25 cellular contexts compared by ENCODE assay signal in the genomic region with DNA sequence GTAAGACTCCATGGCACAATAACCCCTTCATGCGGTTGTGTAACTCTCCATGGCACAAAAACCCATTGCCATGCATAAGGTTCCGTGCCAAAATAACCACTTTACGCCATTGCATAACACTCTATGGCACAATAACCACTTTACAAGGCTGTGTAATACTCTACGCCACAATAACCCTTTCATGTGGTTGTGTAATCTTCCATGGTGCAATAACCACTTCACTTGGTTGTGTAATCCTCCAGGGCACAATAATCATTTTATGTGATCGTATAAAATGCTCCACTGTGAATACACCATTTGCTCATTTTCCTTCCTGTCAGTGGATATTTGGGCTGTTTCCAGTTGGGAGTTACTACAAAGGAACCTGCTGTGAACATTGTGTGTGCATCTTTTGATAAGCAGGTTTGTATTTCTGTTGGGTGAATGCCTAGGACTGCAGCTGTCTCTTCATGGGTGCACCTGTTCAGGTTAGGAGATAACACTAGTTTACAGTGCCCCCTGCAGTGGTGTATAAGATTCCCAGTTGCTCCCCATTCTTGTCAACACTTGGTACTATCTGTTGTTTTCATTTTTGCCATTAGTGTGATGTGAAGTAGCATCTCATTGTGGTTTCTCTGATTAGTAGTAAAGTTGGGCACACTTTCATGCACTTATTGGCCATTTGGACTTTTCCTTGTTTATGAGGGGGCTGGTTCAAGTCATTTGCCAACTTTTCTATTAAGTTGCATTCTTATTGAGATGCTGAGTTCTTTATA. TPM values are rescaled to one million over a fixed set of nuclear protein-coding genes. Genes with fewer than 3 reads are reported as not detected.
DNase-seq lines count a peak whose midpoint lies in the region; ATAC-seq, FAIRE-seq and TF ChIP-seq lines count a peak whose summit lies in the region.
"Had no signal": no experiment of that assay in that cellular context is flagged by ENCODE, and none has a peak within 500 bp of the region (broad histone marks: within the 10 kb centered on the region; RNA-seq: fewer than 3 reads in every experiment).

No MANE protein-coding gene starts in this region.

- H3K9me3 ChIP-seq in IMR-90 (ENCODE audit: control insufficient read depth, insufficient read depth, low read length) (peaks cover 73% of the 10 kb centered on the region), liver (ENCODE audit: control insufficient read depth in 4 of 4, low read length in 3 of 4) (peaks cover 57 to 82% (median 73%) of the 10 kb centered on the region in 4 donors)

- H2AFZ ChIP-seq in IMR-90 (replicated peaks; ENCODE audit: low read length, poor library complexity) = no peak overlapping the region
- H2AFZ ChIP-seq: GM23248, PC-9 had no signal

- H3K18ac ChIP-seq in IMR-90 (ENCODE audit: low read depth, low read length) = no peak overlapping the region

- no peak overlapping the region for H3K23ac ChIP-seq in IMR-90 (ENCODE audit: low read depth, low read length)

- no peak overlapping the region for H2AK5ac ChIP-seq in IMR-90 (ENCODE audit: low read depth, low read length)

- TF ChIP-seq RAD21 in IMR-90 (IDR thresholded peaks at IDR 0.05; ENCODE audit: low read length) = no peak
- no peak for TF ChIP-seq RAD21 in liver (IDR thresholded peaks at IDR 0.05)

- intact Hi-C loops in IMR-90 (cut with micrococcal nuclease) = no loop called here

- no peak overlapping the region for H3K4me3 ChIP-seq in IMR-90 (ENCODE audit: insufficient read depth, low read depth, low read length)
- H3K4me3 ChIP-seq in NB4 (ENCODE audit: low read depth, low read length) = no peak overlapping the region
- no peak overlapping the region for H3K4me3 ChIP-seq in bronchial epithelial cell (ENCODE audit: low read depth, low read length)
- H3K4me3 ChIP-seq in liver (ENCODE audit: low read depth in 1 of 3, low read length in 3 of 3) = peak overlapping the region in 2 of 3 donors; percentile 42 to 83
- H3K4me3 ChIP-seq in brain microvascular endothelial cell (ENCODE audit: low read depth, low read length) = no peak overlapping the region
- H3K4me3 ChIP-seq: BLaER1, GM12878, GM23248, PC-9 had no signal

- TF ChIP-seq CTCF in IMR-90 (conservative IDR thresholded peaks at IDR 0.05; ENCODE audit: low read depth, low read length) = no peak
- TF ChIP-seq CTCF in NB4 (IDR thresholded peaks at IDR 0.05; ENCODE audit: low read depth, low read length) = no peak
- TF ChIP-seq CTCF in bronchial epithelial cell (IDR thresholded peaks at IDR 0.05; ENCODE audit: insufficient read depth, low read length, severe bottlenecking) = no peak
- TF ChIP-seq CTCF in liver (IDR thresholded peaks at IDR 0.05; ENCODE audit: low read depth, low read length, missing input control) = no peak
- no peak for TF ChIP-seq CTCF in brain microvascular endothelial cell (IDR thresholded peaks at IDR 0.05; ENCODE audit: low read depth, low read length, missing control alignments)

- H2AK9ac ChIP-seq in IMR-90 (replicated peaks; ENCODE audit: low read depth, low read length, poor library complexity) = no peak overlapping the region

- no peak overlapping the region for H4K5ac ChIP-seq in IMR-90 (ENCODE audit: low read depth, low read length)

- H2BK120ac ChIP-seq in IMR-90 (ENCODE audit: low read depth, low read length) = no peak overlapping the region

- dilution Hi-C loops in IMR-90 (cut with HindIII; ENCODE audit: low sequenced_read_pairs, unreplicated experiment) = no loop called here

- no peak overlapping the region for H3K4me2 ChIP-seq in IMR-90 (ENCODE audit: low read depth, low read length)
- H3K4me2 ChIP-seq: BLaER1, PC-9 had no signal

- H2BK5ac ChIP-seq in IMR-90 (ENCODE audit: low read depth, low read length, poor library complexity, severe bottlenecking) = no peak overlapping the region

- H2BK20ac ChIP-seq in IMR-90 (ENCODE audit: low read depth, low read length) = no peak overlapping the region

- H3K27ac ChIP-seq in IMR-90 (ENCODE audit: insufficient read depth, low read length) (no peak overlapping the region), liver (ENCODE audit: low read depth in 1 of 2, low read length in 2 of 2) (no peak overlapping the region), brain microvascular endothelial cell (no peak overlapping the region)
- H3K27ac ChIP-seq: BLaER1, GM23248, PC-9 had no signal

- CTCF ChIA-PET in IMR-90 (lab: Yijun Ruan, JAX) = no interaction called here

- no peaks in the 10 kb centered on the region for H4K20me1 ChIP-seq in IMR-90 (ENCODE audit: insufficient read depth, low read length)
- H4K20me1 ChIP-seq: BLaER1 had no signal

- no peak overlapping the region for H4K91ac ChIP-seq in IMR-90 (ENCODE audit: insufficient read depth, low read depth, low read length)

- FAIRE-seq in bronchial epithelial cell (lab: Jason Lieb, UNC) = peak; percentile 90
- FAIRE-seq: GM12878 had no signal

- H3K79me1 ChIP-seq in IMR-90 (ENCODE audit: low read depth in 1 of 2, low read length in 2 of 2) = no peaks in the 10 kb centered on the region

- H3K27me3 ChIP-seq in IMR-90 (ENCODE audit: control insufficient read depth, insufficient read depth, low read length) = no peaks in the 10 kb centered on the region
- no peaks in the 10 kb centered on the region for H3K27me3 ChIP-seq in bronchial epithelial cell (ENCODE audit: control insufficient read depth, insufficient read depth, low read length)
- peaks cover 0 to 2% (median 0%) of the 10 kb centered on the region in 4 donors for H3K27me3 ChIP-seq in liver (ENCODE audit: control insufficient read depth in 4 of 4, insufficient read depth in 4 of 4, low read length in 3 of 4)
- no peaks in the 10 kb centered on the region for H3K27me3 ChIP-seq in brain microvascular endothelial cell (replicated peaks)
- H3K27me3 ChIP-seq: BLaER1 had no signal

- H2BK15ac ChIP-seq in IMR-90 (ENCODE audit: low read depth, low read length) = no peak overlapping the region

- no peak overlapping the region for H4K8ac ChIP-seq in IMR-90 (ENCODE audit: low read depth in 2 of 2, low read length in 2 of 2)

- 80% methylated on average over 1 of the region's 5 CpGs; no CpG with 5 or more reads in 1 of the 2 experiments for WGBS in IMR-90 (ENCODE audit: extremely low coverage in 2 of 2, insufficient read length in 1 of 2), 2 experiments
- 75% methylated on average over 5 of the region's 5 CpGs for WGBS in liver

- TF ChIP-seq POLR2A in IMR-90 (IDR thresholded peaks at IDR 0.05; ENCODE audit: low read depth, low read length) (no peak), NB4 (IDR thresholded peaks at IDR 0.05; ENCODE audit: extremely low read depth, insufficient read length) (no peak)

- H3K9ac ChIP-seq in IMR-90 (ENCODE audit: low read depth, low read length) (no peak overlapping the region), liver (ENCODE audit: low read depth in 1 of 2, low read length in 2 of 2) (no peak overlapping the region)
- H3K9ac ChIP-seq: BLaER1, GM23248 had no signal

- ATAC-seq in IMR-90 (ENCODE audit: low read depth) = no peak
- ATAC-seq: GM12878 had no signal

- H3K9me1 ChIP-seq in IMR-90 (ENCODE audit: insufficient read depth, low read length) = no peaks in the 10 kb centered on the region

- in situ Hi-C loops in IMR-90 (cut with MboI; ENCODE audit: low sequenced_read_pairs) (no loop called here), brain microvascular endothelial cell (cut with HindIII; ENCODE audit: low pct_ligation_motif_present, low sequenced_read_pairs) (no loop called here)

- no peak overlapping the region for H3K4ac ChIP-seq in IMR-90 (ENCODE audit: low read depth, low read length)

- H3K14ac ChIP-seq in IMR-90 (replicated peaks; ENCODE audit: low read depth, low read length) = no peak overlapping the region

- BruUV-seq in IMR-90 (replicated peaks; lab: Mats Ljungman, UMichigan) = no TSS peak

- H3K56ac ChIP-seq in IMR-90 (ENCODE audit: extremely low read depth, insufficient read depth, low read length) = no peak overlapping the region

- H3K4me1 ChIP-seq in IMR-90 (ENCODE audit: control insufficient read depth, insufficient read depth, low read length) = no peaks in the 10 kb centered on the region
- H3K4me1 ChIP-seq in liver (ENCODE audit: control insufficient read depth in 4 of 4, insufficient read depth in 4 of 4, low read length in 3 of 4) = no peaks in the 10 kb centered on the region
- H3K4me1 ChIP-seq: BLaER1, Caco-2 had no signal

- POLR2A ChIA-PET in IMR-90 (lab: Charles Lee; ENCODE audit: unreplicated experiment) = no interaction called here

- DNase-seq in IMR-90 = no peak
- peak; percentile 22 for DNase-seq in NB4 (ENCODE audit: low read depth)
- DNase-seq in bronchial epithelial cell (ENCODE audit: low read depth) = no peak
- no peak for DNase-seq in COR-L47 (lab: John Stamatoyannopoulos, UW)
- no peak for DNase-seq in brain microvascular endothelial cell
- no peak for DNase-seq in ecto neural progenitor cell (ENCODE audit: low spot score)
- no peak for DNase-seq in activated gamma-delta T cell (lab: John Stamatoyannopoulos, UW)
- DNase-seq: Caco-2; CD4-positive, alpha-beta T cell; DMS 273 treated with DMSO at 0.1 percent for 48 hours; DND-41; GM23248; H9; HFFc6; NCI-H1048; NCI-H1417 treated with DMSO at 0.1 percent for 48 hours; NCI-H187; NCI-H446; NCI-H526; PC-9; RPMI8226; SHP77 had no signal

- H3K36me3 ChIP-seq in IMR-90 (ENCODE audit: control insufficient read depth, insufficient read depth, low read length) (no peaks in the 10 kb centered on the region), bronchial epithelial cell (ENCODE audit: control insufficient read depth, insufficient read depth, low read length) (no peaks in the 10 kb centered on the region), liver (ENCODE audit: control insufficient read depth in 4 of 4, insufficient read depth in 3 of 4, low read depth in 1 of 4, low read length in 3 of 4) (peaks cover 0 to 6% (median 0%) of the 10 kb centered on the region in 4 donors), brain microvascular endothelial cell (replicated peaks) (no peaks in the 10 kb centered on the region)
- H3K36me3 ChIP-seq: BLaER1 had no signal

TF ChIP-seq in IMR-90, 13 proteins besides CTCF, POLR2A, EP300 and RAD21 (continues in another document):
- peak; percentile 46 for TF ChIP-seq CEBPB (IDR thresholded peaks at IDR 0.05; ENCODE audit: low read depth, low read length)
- no peak for TF ChIP-seq CHD1 (IDR thresholded peaks at IDR 0.05; ENCODE audit: low read depth, low read length)

RNA-seq across cellular contexts. Expression of gene ZSCAN18, which starts 21.1 kb away (rescaled TPM):
- total RNA-seq in IMR-90 (2012; rRNA removed) (3.0 and 3.6 TPM in 2 replicates), bronchial epithelial cell (16.6 and 40.8 TPM in 2 replicates), liver (10 to 100 TPM; 13.1 to 21.7 TPM)
- polyA plus RNA-seq in IMR-90 (2012; rRNA removed) (8.2 and 11.1 TPM in 2 replicates), liver (10 to 100 TPM in 1 of 2 donors, 1 to 10 TPM in 1; 2.1 to 10.3 TPM)
- 8.6 and 9.5 TPM in 2 replicates for polyA plus RNA-seq in IMR-90 (2012; cell fraction: cytosol; rRNA removed)
- polyA plus RNA-seq in IMR-90 (2012; cell fraction: nucleus; rRNA removed; ENCODE audit: low replicate concordance) = 30.0 and 36.5 TPM in 2 replicates
- total RNA-seq: Caco-2 had no signal

RNA-seq across cellular contexts. Expression of gene ZNF329, which starts 31.4 kb away (rescaled TPM):
- total RNA-seq in IMR-90 (2012; rRNA removed) = 15.3 and 16.8 TPM in 2 replicates
- polyA plus RNA-seq in IMR-90 (2012; rRNA removed) = 3.3 and 4.7 TPM in 2 replicates
- polyA plus RNA-seq in IMR-90 (2012; cell fraction: cytosol; rRNA removed) = 1.3 and 2.0 TPM in 2 replicates
- polyA plus RNA-seq in IMR-90 (2012; cell fraction: nucleus; rRNA removed; ENCODE audit: low replicate concordance) = 1.1 and 3.6 TPM in 2 replicates
- 14.1 and 14.5 TPM in 2 replicates for total RNA-seq in bronchial epithelial cell
- 1 to 10 TPM; 5.4 to 6.8 TPM for total RNA-seq in liver
- 1 to 10 TPM; 1.2 to 2.2 TPM for polyA plus RNA-seq in liver

Comparison
In these comparisons a context has a peak if more than half of its experiments do, and no peak if none do; other contexts are left out.
1. H3K4me3 ChIP-seq: peak in liver (2 of 3); none in IMR-90 (single experiment), NB4 (single experiment), bronchial epithelial cell (single experiment) and brain microvascular endothelial cell (single experiment).